In genomic region chr7:5590596-5591546, GRCh38 we compare ENCODE assay signal across 1 cellular context.
TF ChIP-seq lines count a peak whose summit lies in the region.

No MANE protein-coding gene starts in this region.

TF ChIP-seq in GM23338, 12 proteins besides CTCF, POLR2A, EP300 and RAD21:
- TF ChIP-seq REST (IDR thresholded peaks at IDR 0.05; ENCODE audit: unreplicated experiment) (no peak), POLR2AphosphoS5 (IDR thresholded peaks at IDR 0.05; ENCODE audit: low read depth) (no peak), EZH2 (IDR thresholded peaks at IDR 0.05; ENCODE audit: low read depth, unreplicated experiment) (no peak), ZNF331 (CRISPR knock-in tag; IDR thresholded peaks at IDR 0.05; ENCODE audit: low read depth) (no peak), ETS1 (IDR thresholded peaks at IDR 0.05) (no peak)
